ENCODE assay signal across 1 cellular context in the genomic region with DNA sequence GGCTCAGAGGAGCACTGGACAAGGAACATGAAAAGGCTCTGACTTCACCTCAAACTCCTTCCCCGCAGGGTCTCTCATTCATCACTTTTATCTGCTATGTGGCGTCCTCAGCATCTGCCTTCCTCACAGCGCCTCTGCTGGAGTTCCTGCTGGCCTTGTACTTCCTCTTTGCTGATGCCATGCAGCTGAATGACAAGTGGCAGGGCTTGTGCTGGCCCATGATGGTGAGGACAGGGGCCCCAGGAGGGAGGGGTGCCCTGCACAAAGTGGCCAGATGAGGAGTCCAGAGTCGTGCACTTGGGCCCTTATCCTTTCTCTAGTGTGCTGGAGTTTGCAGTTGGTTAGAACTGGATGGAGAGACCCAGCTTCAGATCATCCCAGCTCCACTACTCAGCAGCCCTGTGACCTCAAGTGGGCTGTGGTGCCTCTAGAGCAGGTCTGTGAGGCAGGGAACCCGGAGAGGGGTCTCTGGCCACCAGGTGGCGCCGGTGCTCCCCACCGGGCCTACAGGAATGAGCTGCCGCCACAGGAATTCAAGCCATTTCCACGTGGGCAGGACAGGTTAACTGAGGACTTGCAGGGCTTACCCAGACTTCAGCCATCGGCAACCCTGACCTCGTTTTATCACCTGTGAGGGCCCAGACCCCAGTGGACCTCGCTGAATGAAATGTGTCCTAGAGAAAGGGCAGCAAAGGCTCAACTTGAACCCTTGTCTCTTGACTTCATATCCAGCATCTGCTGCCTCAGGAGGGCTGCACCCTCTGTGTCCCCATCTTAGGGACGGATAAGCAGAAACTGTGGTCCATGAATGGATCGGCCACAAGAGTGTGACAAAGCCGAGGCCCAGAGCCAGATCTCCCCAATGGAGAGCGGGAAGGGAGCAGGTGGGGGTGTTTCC.
TF ChIP-seq lines count a peak whose summit lies in the region.

No MANE protein-coding gene starts in this region.

TF ChIP-seq in GM12878, 131 proteins besides CTCF, POLR2A, EP300 and RAD21 (continues in another document):
- no peak for TF ChIP-seq POLR2AphosphoS5 (IDR thresholded peaks at IDR 0.05; ENCODE audit: low read length)
- TF ChIP-seq NBN (IDR thresholded peaks at IDR 0.05) = peak; percentile 33; the same call in 1 of the 2 replicates
- TF ChIP-seq, protein P1, sequence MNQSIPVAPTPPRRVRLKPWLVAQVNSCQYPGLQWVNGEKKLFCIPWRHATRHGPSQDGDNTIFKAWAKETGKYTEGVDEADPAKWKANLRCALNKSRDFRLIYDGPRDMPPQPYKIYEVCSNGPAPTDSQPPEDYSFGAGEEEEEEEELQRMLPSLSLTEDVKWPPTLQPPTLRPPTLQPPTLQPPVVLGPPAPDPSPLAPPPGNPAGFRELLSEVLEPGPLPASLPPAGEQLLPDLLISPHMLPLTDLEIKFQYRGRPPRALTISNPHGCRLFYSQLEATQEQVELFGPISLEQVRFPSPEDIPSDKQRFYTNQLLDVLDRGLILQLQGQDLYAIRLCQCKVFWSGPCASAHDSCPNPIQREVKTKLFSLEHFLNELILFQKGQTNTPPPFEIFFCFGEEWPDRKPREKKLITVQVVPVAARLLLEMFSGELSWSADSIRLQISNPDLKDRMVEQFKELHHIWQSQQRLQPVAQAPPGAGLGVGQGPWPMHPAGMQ (IDR thresholded peaks at IDR 0.05; ENCODE audit: borderline replicate concordance) = no peak
- peak; percentile 26; the same call in 1 of the 2 replicates for TF ChIP-seq NR2F1 (conservative IDR thresholded peaks at IDR 0.05)
- no peak for TF ChIP-seq BHLHE40 (IDR thresholded peaks at IDR 0.05; ENCODE audit: borderline replicate concordance in 1 of 2, low read depth in 2 of 2, low read length in 1 of 2)
- TF ChIP-seq TBL1XR1 (IDR thresholded peaks at IDR 0.05; ENCODE audit: low read depth, low read length) = no peak
- no peak for TF ChIP-seq ZNF274 (IDR thresholded peaks at IDR 0.05; ENCODE audit: insufficient read depth, insufficient read length)
- TF ChIP-seq MYC (IDR thresholded peaks at IDR 0.05; ENCODE audit: insufficient read depth, insufficient read length, insufficient replicate concordance, low read length, severe bottlenecking) = no peak
- TF ChIP-seq RB1 (IDR thresholded peaks at IDR 0.05; ENCODE audit: borderline replicate concordance) = no peak
- TF ChIP-seq ZBTB11 (CRISPR knock-in tag; IDR thresholded peaks at IDR 0.05) = no peak
- no peak for TF ChIP-seq SRF (IDR thresholded peaks at IDR 0.05; ENCODE audit: low read depth in 2 of 2, low read length in 2 of 2)
- TF ChIP-seq SP1 (IDR thresholded peaks at IDR 0.05; ENCODE audit: low read depth, low read length) = no peak
- no peak for TF ChIP-seq STAT1 (conservative IDR thresholded peaks at IDR 0.05)
- no peak for TF ChIP-seq FOXK2 (IDR thresholded peaks at IDR 0.05)
- TF ChIP-seq ZNF217 (IDR thresholded peaks at IDR 0.05) = no peak
- no peak for TF ChIP-seq SUZ12 (IDR thresholded peaks at IDR 0.05; ENCODE audit: unreplicated experiment)
- no peak for TF ChIP-seq BACH1 (IDR thresholded peaks at IDR 0.05; ENCODE audit: borderline replicate concordance)
- no peak for TF ChIP-seq EZH2 (IDR thresholded peaks at IDR 0.05; ENCODE audit: borderline replicate concordance, control insufficient read depth, low read depth, low read length)
- peak; percentile 77 for TF ChIP-seq SMARCA5 (IDR thresholded peaks at IDR 0.05)
- no peak for TF ChIP-seq RELB (IDR thresholded peaks at IDR 0.05; ENCODE audit: low read depth)
- TF ChIP-seq, protein P2, sequence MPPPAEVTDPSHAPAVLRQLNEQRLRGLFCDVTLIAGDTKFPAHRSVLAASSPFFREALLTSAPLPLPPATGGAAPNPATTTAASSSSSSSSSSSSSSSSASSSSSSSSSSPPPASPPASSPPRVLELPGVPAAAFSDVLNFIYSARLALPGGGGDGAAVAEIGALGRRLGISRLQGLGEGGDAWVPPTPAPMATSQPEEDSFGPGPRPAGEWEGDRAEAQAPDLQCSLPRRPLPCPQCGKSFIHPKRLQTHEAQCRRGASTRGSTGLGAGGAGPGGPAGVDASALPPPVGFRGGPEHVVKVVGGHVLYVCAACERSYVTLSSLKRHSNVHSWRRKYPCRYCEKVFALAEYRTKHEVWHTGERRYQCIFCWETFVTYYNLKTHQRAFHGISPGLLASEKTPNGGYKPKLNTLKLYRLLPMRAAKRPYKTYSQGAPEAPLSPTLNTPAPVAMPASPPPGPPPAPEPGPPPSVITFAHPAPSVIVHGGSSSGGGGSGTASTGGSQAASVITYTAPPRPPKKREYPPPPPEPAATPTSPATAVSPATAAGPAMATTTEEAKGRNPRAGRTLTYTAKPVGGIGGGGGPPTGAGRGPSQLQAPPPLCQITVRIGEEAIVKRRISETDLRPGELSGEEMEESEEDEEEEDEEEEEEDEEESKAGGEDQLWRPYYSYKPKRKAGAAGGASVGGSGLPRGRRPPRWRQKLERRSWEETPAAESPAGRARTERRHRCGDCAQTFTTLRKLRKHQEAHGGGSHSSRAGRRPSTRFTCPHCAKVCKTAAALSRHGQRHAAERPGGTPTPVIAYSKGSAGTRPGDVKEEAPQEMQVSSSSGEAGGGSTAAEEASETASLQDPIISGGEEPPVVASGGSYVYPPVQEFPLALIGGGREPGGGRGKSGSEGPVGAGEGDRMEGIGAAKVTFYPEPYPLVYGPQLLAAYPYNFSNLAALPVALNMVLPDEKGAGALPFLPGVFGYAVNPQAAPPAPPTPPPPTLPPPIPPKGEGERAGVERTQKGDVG (CRISPR knock-in tag; IDR thresholded peaks at IDR 0.05) = no peak
- TF ChIP-seq YBX1 (IDR thresholded peaks at IDR 0.05) = no peak
- TF ChIP-seq TCF3 (IDR thresholded peaks at IDR 0.05; ENCODE audit: borderline replicate concordance, insufficient read depth, low read depth, low read length) = no peak
- 0 out of 2 replicates have a peak, but pooled peaks have one; percentile 21 for TF ChIP-seq GATAD2B (conservative IDR thresholded peaks at IDR 0.05; ENCODE audit: low read depth)
- no peak for TF ChIP-seq SIN3A (IDR thresholded peaks at IDR 0.05; ENCODE audit: low read depth, low read length)
- TF ChIP-seq JUND (IDR thresholded peaks at IDR 0.05; ENCODE audit: low read depth, low read length) = no peak
- TF ChIP-seq PBX3 (IDR thresholded peaks at IDR 0.05; ENCODE audit: insufficient replicate concordance, low read depth, low read length) = no peak
- no peak for TF ChIP-seq CBX5 (IDR thresholded peaks at IDR 0.05; ENCODE audit: low read depth)
- peak; percentile 51; the same call in 1 of the 2 replicates for TF ChIP-seq YY1 (IDR thresholded peaks at IDR 0.05; ENCODE audit: low read depth, low read length)
- TF ChIP-seq CEBPZ (IDR thresholded peaks at IDR 0.05; ENCODE audit: low read depth, low read length) = no peak
- TF ChIP-seq ZNF622 (IDR thresholded peaks at IDR 0.05) = no peak
- peak; percentile 74 for TF ChIP-seq SMC3 (IDR thresholded peaks at IDR 0.05; ENCODE audit: borderline replicate concordance, low read length)
- no peak for TF ChIP-seq EGR1 (IDR thresholded peaks at IDR 0.05; ENCODE audit: borderline replicate concordance in 1 of 2, low read depth in 2 of 2, low read length in 2 of 2)
- no peak for TF ChIP-seq PRDM15 (CRISPR knock-in tag; IDR thresholded peaks at IDR 0.05)
- TF ChIP-seq BRCA1 (IDR thresholded peaks at IDR 0.05; ENCODE audit: low read depth, low read length) = no peak
- TF ChIP-seq BCL11A (IDR thresholded peaks at IDR 0.05; ENCODE audit: low read depth, low read length) = no peak
- TF ChIP-seq IRF4 (IDR thresholded peaks at IDR 0.05; ENCODE audit: low read depth, low read length) = no peak
- TF ChIP-seq LARP7 (IDR thresholded peaks at IDR 0.05) = peak; percentile 66; the same call in 1 of the 2 replicates
- no peak for TF ChIP-seq ZSCAN29 (IDR thresholded peaks at IDR 0.05)
- no peak for TF ChIP-seq CBFB (IDR thresholded peaks at IDR 0.05; ENCODE audit: low read depth)
- TF ChIP-seq SMAD5 (IDR thresholded peaks at IDR 0.05; ENCODE audit: low read depth) = no peak
- TF ChIP-seq PAX5 (IDR thresholded peaks at IDR 0.05; ENCODE audit: borderline replicate concordance, low read depth, low read length) = no peak
